Comparison of ENCODE assay signal across 14 cellular contexts in the genomic region with DNA sequence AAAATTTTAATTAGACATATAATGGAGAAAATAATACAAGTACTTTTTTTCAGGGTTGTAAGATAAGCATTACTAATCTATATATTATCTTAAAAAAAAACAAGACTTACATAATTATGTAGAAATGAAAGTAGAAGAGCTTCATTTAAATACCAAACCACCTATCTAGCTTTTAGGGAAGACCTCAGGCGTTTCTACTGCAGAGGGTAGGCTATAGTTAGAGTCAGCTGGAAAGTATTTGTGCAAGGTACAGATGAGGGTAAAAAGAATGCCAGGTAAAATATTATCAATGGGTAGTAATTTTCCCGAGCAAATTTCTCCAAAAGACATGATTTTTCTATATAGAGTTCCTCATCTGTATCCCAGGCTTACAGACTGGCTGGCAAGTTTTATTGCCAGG. TPM values are rescaled to one million over a fixed set of nuclear protein-coding genes. Genes with fewer than 3 reads are reported as not detected.
A peak's percentile ranks its signal among the peaks of the same experiment; 100 is the strongest.
DNase-seq lines count a peak whose midpoint lies in the region; ATAC-seq and TF ChIP-seq lines count a peak whose summit lies in the region.
"Had no signal": no experiment of that assay in that cellular context is flagged by ENCODE, and none has a peak within 500 bp of the region (broad histone marks: within the 10 kb centered on the region; RNA-seq: fewer than 3 reads in every experiment).

No MANE protein-coding gene starts in this region.

- H3K79me1 ChIP-seq in trophoblast cell (ENCODE audit: low read length), result no peaks in the 10 kb centered on the region

- peak overlapping the region; percentile 63; the same call in 1 of the 2 replicates for H2AFZ ChIP-seq in SK-N-SH (ENCODE audit: low read depth)
- H2AFZ ChIP-seq in trophoblast cell (ENCODE audit: insufficient read depth, low read length, poor library complexity), result no peak overlapping the region

- H3K4me1 ChIP-seq in SK-N-SH (ENCODE audit: control insufficient read depth in 1 of 2, insufficient read depth in 2 of 2, low read depth in 1 of 2, low read length in 1 of 2) (peaks cover 0 to 11% of the 10 kb centered on the region in 2 experiments; a peak in 1 of 4 replicates), trophoblast cell (ENCODE audit: control insufficient read depth in 1 of 2, insufficient read depth in 2 of 2, low read length in 2 of 2) (peaks cover 0 to 2% of the 10 kb centered on the region in 2 experiments)

- no peaks in the 10 kb centered on the region for H3K36me3 ChIP-seq in SK-N-SH (replicated peaks in 1 of 2; ENCODE audit: control insufficient read depth in 1 of 2, insufficient read depth in 2 of 2, low read length in 1 of 2)
- no peaks in the 10 kb centered on the region for H3K36me3 ChIP-seq in trophoblast cell (ENCODE audit: control insufficient read depth in 1 of 2, insufficient read depth in 2 of 2, low read length in 2 of 2)
- H3K36me3 ChIP-seq: BLaER1 treated with 17β-estradiol and CSF1 and Interleukin-3, amounts not matched to agents 10 nM and 100 nM had no signal

- 93% methylated on average over 2 of the region's 2 CpGs for WGBS in SK-N-SH (ENCODE audit: low lambda C conversion rate)
- no CpG with 5 or more reads among the region's 2 CpGs for WGBS in trophoblast cell (ENCODE audit: extremely low coverage, insufficient coverage, insufficient read length)

- no peak overlapping the region for H2BK120ac ChIP-seq in trophoblast cell (ENCODE audit: insufficient read depth, low read length, poor library complexity)

- H3K27ac Mint-ChIP-seq in activated B cell treated with CpG ODN at 0.5 μM for 24 hours, result no peak overlapping the region

- H3K4ac ChIP-seq in trophoblast cell (ENCODE audit: low read depth, low read length), result no peak overlapping the region

- no peak for TF ChIP-seq EP300 in SK-N-SH (IDR thresholded peaks at IDR 0.05; ENCODE audit: borderline replicate concordance in 1 of 2, low read depth in 1 of 2, low read length in 1 of 2)

- no peak overlapping the region for H3K23ac ChIP-seq in trophoblast cell (ENCODE audit: low read length)

- H3K18ac ChIP-seq in trophoblast cell (ENCODE audit: low read length), result no peak overlapping the region

- H4K8ac ChIP-seq in trophoblast cell (ENCODE audit: low read depth, low read length), result no peak overlapping the region

- H3K27me3 ChIP-seq in SK-N-SH (ENCODE audit: insufficient read depth) (no peaks in the 10 kb centered on the region), trophoblast cell (ENCODE audit: insufficient read depth, low read length) (no peaks in the 10 kb centered on the region)
- H3K27me3 ChIP-seq: BLaER1 treated with 17β-estradiol and CSF1 and Interleukin-3, amounts not matched to agents 10 nM and 100 nM had no signal

- POLR2A ChIA-PET in SK-N-SH (lab: Yijun Ruan, JAX), result no interaction called here
- POLR2A ChIA-PET in activated B cell treated with CpG ODN at 0.5 μM for 24 hours (lab: Charles Lee), result interaction anchor here (0.8 to 2.5 kb wide), 2 partner anchors 28 to 31 kb away, joined by 3 to 16 read pairs; partner anchors contain the start of gene SLC39A10

- H3K9ac ChIP-seq in SK-N-SH (no peak overlapping the region), trophoblast cell (ENCODE audit: low read length) (no peak overlapping the region)
- H3K9ac ChIP-seq: BLaER1 treated with 17β-estradiol and CSF1 and Interleukin-3, amounts not matched to agents 10 nM and 100 nM had no signal

- H3K9me2 ChIP-seq in SK-N-SH, result no peaks in the 10 kb centered on the region

- H3K36me3 Mint-ChIP-seq in activated B cell treated with CpG ODN at 0.5 μM for 24 hours (ENCODE audit: low read depth), result no peaks in the 10 kb centered on the region
- H3K36me3 Mint-ChIP-seq: CD8-positive, alpha-beta T cell had no signal

- CTCF ChIA-PET in SK-N-SH (lab: Yijun Ruan, JAX) (interaction anchor here (0.7 to 1.0 kb wide), 2 partner anchors 10 to 34 kb away, joined by 3 to 4 read pairs; no protein-coding TSS in a partner anchor), activated B cell treated with CpG ODN at 0.5 μM for 24 hours (lab: Charles Lee) (interaction anchor here (0.9 to 1.7 kb wide), 2 partner anchors 8 to 34 kb away, joined by 3 to 5 read pairs; no protein-coding TSS in a partner anchor)

- intact Hi-C loops in activated B cell treated with CpG ODN at 0.5 μM for 24 hours (cut with micrococcal nuclease), result no loop called here

- no peak overlapping the region for H2AK5ac ChIP-seq in trophoblast cell (ENCODE audit: low read length)

- H3K14ac ChIP-seq in trophoblast cell (ENCODE audit: low read length), result no peak overlapping the region

- peaks cover 19% of the 10 kb centered on the region for H3K4me1 Mint-ChIP-seq in activated B cell treated with CpG ODN at 0.5 μM for 24 hours

- no peaks in the 10 kb centered on the region for H3K9me3 ChIP-seq in SK-N-SH
- H3K9me3 ChIP-seq in trophoblast cell (ENCODE audit: insufficient read depth, low read depth, low read length), result no peaks in the 10 kb centered on the region

- H3K79me2 ChIP-seq in SK-N-SH (ENCODE audit: insufficient read depth), result peaks cover 6% of the 10 kb centered on the region
- H3K79me2 ChIP-seq in trophoblast cell (ENCODE audit: control insufficient read depth, insufficient read depth, low read length, poor library complexity), result no peaks in the 10 kb centered on the region

- TF ChIP-seq RAD21 in SK-N-SH (IDR thresholded peaks at IDR 0.05; ENCODE audit: low read length), result no peak

- no peak overlapping the region for H2BK5ac ChIP-seq in trophoblast cell (ENCODE audit: low read depth, low read length, poor library complexity)

- no peak overlapping the region for H3K4me3 Mint-ChIP-seq in activated B cell treated with CpG ODN at 0.5 μM for 24 hours
- H3K4me3 Mint-ChIP-seq: CD8-positive, alpha-beta T cell; H9 had no signal

- H3K4me3 ChIP-seq in SK-N-SH (ENCODE audit: low read depth in 2 of 2, low read length in 1 of 2) (no peak overlapping the region), trophoblast cell (ENCODE audit: low read depth, low read length) (no peak overlapping the region)
- H3K4me3 ChIP-seq: BLaER1 treated with 17β-estradiol and CSF1 and Interleukin-3, amounts not matched to agents 10 nM and 100 nM had no signal

- no peaks in the 10 kb centered on the region for H4K20me1 ChIP-seq in SK-N-SH (ENCODE audit: insufficient read depth)
- H4K20me1 ChIP-seq: BLaER1 treated with 17β-estradiol and CSF1 and Interleukin-3, amounts not matched to agents 10 nM and 100 nM had no signal

- H3K4me2 ChIP-seq in SK-N-SH, result no peak overlapping the region
- H3K4me2 ChIP-seq in trophoblast cell (ENCODE audit: low read length), result no peak overlapping the region
- H3K4me2 ChIP-seq: BLaER1 treated with 17β-estradiol and CSF1 and Interleukin-3, amounts not matched to agents 10 nM and 100 nM had no signal

- no peaks in the 10 kb centered on the region for H3K9me3 Mint-ChIP-seq in activated B cell treated with CpG ODN at 0.5 μM for 24 hours
- H3K9me3 Mint-ChIP-seq: CD8-positive, alpha-beta T cell; H9 had no signal

- ATAC-seq in SK-N-SH treated with all-trans-retinoic acid at 6 μM for 48 hours (no peak), activated B cell treated with CpG ODN at 0.5 μM for 24 hours (ENCODE audit: low read depth) (peak; percentile 31), GM21367 (IDR thresholded peaks at IDR 0.05; ENCODE audit: unreplicated experiment) (no peak), HG03378 (IDR thresholded peaks at IDR 0.05; ENCODE audit: unreplicated experiment) (no peak)
- ATAC-seq: CD8-positive, alpha-beta T cell had no signal

- H4K91ac ChIP-seq in trophoblast cell (ENCODE audit: low read depth, low read length), result no peak overlapping the region

- no peak overlapping the region for H2BK12ac ChIP-seq in trophoblast cell (ENCODE audit: low read length)

- H3K27me3 Mint-ChIP-seq in activated B cell treated with CpG ODN at 0.5 μM for 24 hours, result no peaks in the 10 kb centered on the region

- DNase-seq in SK-N-SH (no peak), activated B cell treated with CpG ODN at 0.5 μM for 24 hours (no peak), trophoblast cell (peak; percentile 53 to 88), NCI-H128 (lab: John Stamatoyannopoulos, UW; ENCODE audit: unreplicated experiment) (no peak)
- DNase-seq: 8988T; Calu3; CD8-positive, alpha-beta T cell; DMS79 treated with DMSO at 0.1 percent for 48 hours; GF-D8; H9 had no signal

- H3K27ac ChIP-seq in SK-N-SH (ENCODE audit: low read depth in 2 of 2, low read length in 1 of 2), result no peak overlapping the region
- no peak overlapping the region for H3K27ac ChIP-seq in trophoblast cell (ENCODE audit: low read depth, low read length)
- H3K27ac ChIP-seq: BLaER1 treated with 17β-estradiol and CSF1 and Interleukin-3, amounts not matched to agents 10 nM and 100 nM had no signal

- peaks cover 18% of the 10 kb centered on the region for H3F3A ChIP-seq in SK-N-SH (replicated peaks; ENCODE audit: insufficient read depth)

- TF ChIP-seq CTCF in SK-N-SH (IDR thresholded peaks at IDR 0.05), result no peak
- TF ChIP-seq CTCF in activated B cell treated with CpG ODN at 0.5 μM for 24 hours (IDR thresholded peaks at IDR 0.05), result no peak

- no peak overlapping the region for H4K12ac ChIP-seq in trophoblast cell (ENCODE audit: low read depth, low read length)

TF ChIP-seq in SK-N-SH, 30 proteins besides CTCF, POLR2A, EP300 and RAD21 (continues in another document):
- no peak for TF ChIP-seq MXI1 (IDR thresholded peaks at IDR 0.05; ENCODE audit: low read depth, low read length)
- no peak for TF ChIP-seq PBX3 (IDR thresholded peaks at IDR 0.05)

TF ChIP-seq in SK-N-SH treated with all-trans-retinoic acid at 6 μM for 48 hours, 23 proteins besides CTCF, POLR2A, EP300 and RAD21:
- TF ChIP-seq ZNF70 (CRISPR knock-in tag; IDR thresholded peaks at IDR 0.05) (no peak), ESRRG (CRISPR knock-in tag; IDR thresholded peaks at IDR 0.05) (no peak), ARNTL (CRISPR knock-in tag; IDR thresholded peaks at IDR 0.05; ENCODE audit: borderline replicate concordance, low read depth) (no peak), ZNF565 (CRISPR knock-in tag; conservative IDR thresholded peaks at IDR 0.05; ENCODE audit: low read depth) (no peak), OSR1 (CRISPR knock-in tag; IDR thresholded peaks at IDR 0.05) (no peak), TCF4 (CRISPR knock-in tag; IDR thresholded peaks at IDR 0.05; ENCODE audit: borderline replicate concordance) (no peak), TOX (CRISPR knock-in tag; IDR thresholded peaks at IDR 0.05; ENCODE audit: borderline replicate concordance) (no peak), ZC3H10 (CRISPR knock-in tag; IDR thresholded peaks at IDR 0.05) (no peak)

RNA-seq across cellular contexts. Expression of gene SLC39A10, which starts 30.5 kb away (rescaled TPM):
- 12.3 and 19.3 TPM in 2 replicates for polyA plus RNA-seq in SK-N-SH (2012; rRNA removed)
- polyA plus RNA-seq in SK-N-SH (2012; cell fraction: cytosol; rRNA removed), result 14.9 and 16.5 TPM in 2 replicates
- 16.6 and 40.6 TPM in 2 replicates for polyA plus RNA-seq in SK-N-SH (2012; cell fraction: nucleus; rRNA removed)
- 45.7 and 52.3 TPM in 2 replicates for total RNA-seq in activated B cell treated with CpG ODN at 0.5 μM for 24 hours
- 87.0 and 87.1 TPM in 2 replicates for polyA plus RNA-seq in trophoblast cell (2013)

Comparison
In these comparisons a context has a peak if more than half of its experiments do, and no peak if none do; other contexts are left out.
1. DNase-seq: peak in trophoblast cell (2 of 2); none in SK-N-SH (single experiment), activated B cell treated with CpG ODN at 0.5 μM for 24 hours (single experiment) and NCI-H128 (single experiment).